10 cellular contexts compared by ENCODE assay signal in the genomic region with DNA sequence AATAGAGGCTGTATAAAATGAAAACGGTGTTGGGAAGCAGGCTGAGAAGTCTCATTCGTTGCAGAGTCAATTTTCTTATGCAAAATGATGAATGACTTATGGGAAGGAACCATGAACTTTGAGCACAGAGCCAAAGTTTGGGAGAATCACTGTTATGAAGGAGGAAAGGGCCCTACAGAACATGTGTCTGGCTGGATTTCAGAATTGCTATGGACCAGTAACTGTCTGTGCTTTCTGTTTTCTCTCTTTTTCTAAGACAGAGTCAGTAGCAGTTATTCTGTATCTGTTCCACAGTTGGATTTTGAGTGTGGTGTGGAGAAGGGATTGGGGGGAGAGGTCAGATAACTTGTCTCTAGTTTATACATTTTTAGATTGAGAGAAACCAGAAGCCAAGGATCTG.
"Had no signal": no experiment of that assay in that cellular context is flagged by ENCODE, and none has a peak within 500 bp of the region (broad histone marks: within the 10 kb centered on the region; RNA-seq: fewer than 3 reads in every experiment).

No MANE protein-coding gene starts in this region.

- H3K36me3 ChIP-seq: HAP-1 had no signal

- H3K4me1 ChIP-seq: HAP-1 had no signal

- H3K9me3 ChIP-seq: HAP-1 had no signal

- H3K4me2 ChIP-seq: GM23338 had no signal

- H2AFZ ChIP-seq: GM23248, GM23338 had no signal

- DNase-seq: GM23248, GOT3, H7, H9, HCEC 1CT, HFFc6 had no signal

- ATAC-seq: GM23338 had no signal

- FAIRE-seq: H1, H54 had no signal

- H3K9ac ChIP-seq: GM23248 had no signal

- H3K4me3 ChIP-seq: GM23248, GM23338, HAP-1 had no signal

- H3K27ac ChIP-seq: GM23248 had no signal
